Comparison of ENCODE assay signal across 8 cellular contexts in the genomic region with DNA sequence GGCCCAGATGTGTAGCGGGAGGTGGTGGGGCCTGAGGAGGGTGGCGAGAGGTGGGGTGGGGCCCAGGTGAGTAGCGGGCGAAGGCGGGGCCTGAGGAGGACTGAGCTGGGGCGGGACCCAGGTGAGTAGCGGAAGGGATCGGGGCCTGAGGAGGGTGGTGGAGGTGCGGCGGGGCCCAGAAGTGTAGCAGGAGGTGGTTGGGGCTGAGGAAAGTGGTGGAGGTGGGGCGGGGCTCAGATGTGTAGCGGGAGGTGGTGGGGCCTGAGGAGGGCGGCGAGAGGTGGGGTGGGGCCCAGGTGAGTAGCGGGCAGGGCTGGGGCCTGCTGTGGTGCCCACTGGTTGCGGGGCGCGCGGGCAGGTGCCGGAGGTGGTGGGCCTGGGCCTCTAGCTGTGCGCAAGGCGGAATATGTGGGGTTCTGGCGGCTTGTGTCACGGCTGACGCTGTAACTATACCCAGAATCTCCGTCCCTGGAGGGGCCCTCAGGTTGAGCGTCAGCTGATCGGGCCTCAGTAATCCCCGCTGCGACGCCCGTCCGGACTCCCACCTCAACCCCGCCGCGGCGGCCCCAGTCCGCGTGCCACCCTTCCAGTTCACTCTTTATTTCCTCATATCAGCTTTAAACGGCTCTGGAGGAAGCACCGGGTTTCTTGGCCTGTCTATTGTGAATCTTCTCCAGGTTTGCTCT. TPM values are rescaled to one million over a fixed set of nuclear protein-coding genes. Genes with fewer than 3 reads are reported as not detected.
DNase-seq lines count a peak whose midpoint lies in the region; ATAC-seq, FAIRE-seq and TF ChIP-seq lines count a peak whose summit lies in the region.

No MANE protein-coding gene starts in this region.

- peak overlapping the region; percentile 66 to 92 for H3K9ac ChIP-seq in K562 (ENCODE audit: insufficient read depth in 1 of 2, low read depth in 2 of 2, low read length in 2 of 2)

- in situ Hi-C loops in K562 (cut with MboI), result no loop called here

- no peak for TF ChIP-seq EP300 in K562 (IDR thresholded peaks at IDR 0.05; ENCODE audit: low read length)

- peak overlapping the region; percentile 99 for H3K4me2 ChIP-seq in K562 (ENCODE audit: insufficient read depth, low read length)

- H3K9me3 Mint-ChIP-seq in stimulated activated effector memory CD8-positive, alpha-beta T cell treated with anti-CD3 and anti-CD28 coated beads, Interleukin-12 subunit alpha, Interleukin-12 subunit beta, amount 100 ng/mL, for 72 hours, result no peaks in the 10 kb centered on the region

- ATAC-seq in GM21447 (IDR thresholded peaks at IDR 0.05; ENCODE audit: unreplicated experiment), result peak; percentile 11
- ATAC-seq in K562, result peak; percentile 62
- peak; percentile 38 for ATAC-seq in stimulated activated effector memory CD8-positive, alpha-beta T cell treated with anti-CD3 and anti-CD28 coated beads, Interleukin-12 subunit alpha, Interleukin-12 subunit beta, amount 100 ng/mL, for 72 hours

- H3K27ac Mint-ChIP-seq in stimulated activated effector memory CD8-positive, alpha-beta T cell treated with anti-CD3 and anti-CD28 coated beads, Interleukin-12 subunit alpha, Interleukin-12 subunit beta, amount 100 ng/mL, for 72 hours, result peak overlapping the region; percentile 96

- no TSS peak for BruUV-seq in K562 (replicated peaks; lab: Mats Ljungman, UMichigan)

- no peak for TF ChIP-seq CTCF in K562 (IDR thresholded peaks at IDR 0.05 in 2 of 3, conservative IDR thresholded peaks at IDR 0.05 in 1 of 3; ENCODE audit: insufficient read depth in 2 of 3, low read depth in 1 of 3, low read length in 3 of 3)

- POLR2A ChIA-PET in K562 (lab: Yijun Ruan, JAX), result interaction anchor here (0.5 to 1.9 kb wide), 11 partner anchors 10 to 1801 kb away, joined by 3 to 16 read pairs (median 6); a partner anchor contains a TSS

- peaks cover 37% of the 10 kb centered on the region for H3K4me1 Mint-ChIP-seq in stimulated activated effector memory CD8-positive, alpha-beta T cell treated with anti-CD3 and anti-CD28 coated beads, Interleukin-12 subunit alpha, Interleukin-12 subunit beta, amount 100 ng/mL, for 72 hours

- H3K4me3 Mint-ChIP-seq in stimulated activated effector memory CD8-positive, alpha-beta T cell treated with anti-CD3 and anti-CD28 coated beads, Interleukin-12 subunit alpha, Interleukin-12 subunit beta, amount 100 ng/mL, for 72 hours, result peak overlapping the region; percentile 92

- H3K36me3 ChIP-seq in MG63 (peaks cover 17% of the 10 kb centered on the region), K562 (ENCODE audit: control insufficient read depth, insufficient read depth, low read length) (peaks cover 32% of the 10 kb centered on the region)

- H3K4me3 ChIP-seq in MG63, result peak overlapping the region; percentile 91
- H3K4me3 ChIP-seq in K562, result peak overlapping the region; percentile 58

- peaks cover 41% of the 10 kb centered on the region for H3K79me2 ChIP-seq in K562 (ENCODE audit: control insufficient read depth, insufficient read depth, low read length)

- TF ChIP-seq RAD21 in K562 (CRISPR knock-in tag; conservative IDR thresholded peaks at IDR 0.05 in 1 of 2, IDR thresholded peaks at IDR 0.05 in 1 of 2), result no peak

- peak overlapping the region; percentile 82 for H2AFZ ChIP-seq in K562 (ENCODE audit: low read depth, low read length)

- H3K9me3 ChIP-seq in MG63 (no peaks in the 10 kb centered on the region), K562 (replicated peaks; ENCODE audit: control insufficient read depth, insufficient read depth, low read depth, low read length) (no peaks in the 10 kb centered on the region)

- H4K20me1 ChIP-seq in K562 (replicated peaks; ENCODE audit: control insufficient read depth, insufficient read depth, low read length), result no peaks in the 10 kb centered on the region

- H3K4me1 ChIP-seq in K562 (replicated peaks in 1 of 2; ENCODE audit: control insufficient read depth in 2 of 2, insufficient read depth in 2 of 2, low read length in 2 of 2), result peaks cover 9 to 15% of the 10 kb centered on the region in 2 experiments; a peak in 4 of 5 replicates

- WGBS in K562 (ENCODE audit: insufficient coverage, low coverage, missing lambda C conversion rate), result under 1% methylated on average over 23 of the region's 41 CpGs

- H3K9me1 ChIP-seq in K562 (ENCODE audit: control insufficient read depth, insufficient read depth, low read length), result no peaks in the 10 kb centered on the region

- TF ChIP-seq POLR2A in K562 (conservative IDR thresholded peaks at IDR 0.05), result no peak

- H3K27ac ChIP-seq in K562 (ENCODE audit: extremely low read depth, low read depth, low read length), result peak overlapping the region; percentile 60

- no peak for FAIRE-seq in K562 (lab: Jason Lieb, UNC)

- peaks cover 64% of the 10 kb centered on the region for H3K36me3 Mint-ChIP-seq in stimulated activated effector memory CD8-positive, alpha-beta T cell treated with anti-CD3 and anti-CD28 coated beads, Interleukin-12 subunit alpha, Interleukin-12 subunit beta, amount 100 ng/mL, for 72 hours

- DNase-seq in DMS53 treated with DMSO at 0.1 percent for 48 hours (lab: John Stamatoyannopoulos, UW; ENCODE audit: unreplicated experiment), result peak; percentile 28
- DNase-seq in MG63, result peak; percentile 10
- peak in 2 of 4 experiments; percentile 12 to 42 for DNase-seq in K562 (ENCODE audit: extremely low read depth in 1 of 4, low spot score in 3 of 4)
- DNase-seq in inferior parietal cortex (ENCODE audit: extremely low spot score), result peak; percentile 25
- no peak for DNase-seq in stimulated activated effector memory CD8-positive, alpha-beta T cell treated with anti-CD3 and anti-CD28 coated beads, Interleukin-12 subunit alpha, Interleukin-12 subunit beta, amount 100 ng/mL, for 72 hours (ENCODE audit: low spot score in 2 of 2)
- no peak for DNase-seq in GM19240 (ENCODE audit: insufficient read length, low spot score)
- DNase-seq in NCI-H526 treated with DMSO at 0.1 percent for 48 hours (lab: John Stamatoyannopoulos, UW), result no peak

- CTCF ChIA-PET in K562 (lab: Yijun Ruan, JAX; ENCODE audit: low intra/inter-chr PET ratio), result no interaction called here

- intact Hi-C loops in K562 (cut with micrococcal nuclease), result loop anchor here (1.0 to 2.0 kb wide), 3 partner anchors 30 to 150 kb away; a partner anchor contains a TSS

- H3K27me3 ChIP-seq in MG63 (no peaks in the 10 kb centered on the region), K562 (ENCODE audit: control insufficient read depth in 2 of 2, insufficient read depth in 2 of 2, low read length in 2 of 2) (no peaks in the 10 kb centered on the region)

RNA-seq across cellular contexts. Expression of a gene that starts 0.9 kb away (rescaled TPM):
- 264 and 301 TPM in 2 replicates for total RNA-seq in MG63 (2014; rRNA removed; shearing (Covaris generic); ENCODE audit: low replicate concordance)
- total RNA-seq in K562 (2011; cell fraction: chromatin; rRNA removed; ENCODE audit: low replicate concordance), result 28.6 and 46.5 TPM in 2 replicates
- total RNA-seq in K562 (2011; cell fraction: nucleolus; rRNA removed), result 30.5 and 30.9 TPM in 2 replicates
- 44.7 and 47.3 TPM in 2 replicates for total RNA-seq in K562 (2011; cell fraction: nucleoplasm; rRNA removed)
- total RNA-seq in K562 (2014; rRNA removed) (170 and 188 TPM in 2 replicates), K562 (2014; rRNA removed; fragmentation: Illumina TruSeq; extraction: Trizol) (290 and 295 TPM in 2 replicates), K562 (2015; rRNA removed; fragmentation: Illumina TruSeq; extraction: Trizol) (257 and 279 TPM in 2 replicates), K562 (2021) (146 and 167 TPM in 2 replicates)
- polyA plus RNA-seq in K562 (2011; rRNA removed) (341 and 473 TPM in 2 replicates), K562 (2014; fragmentation: Illumina TruSeq; extraction: Trizol) (255 and 293 TPM in 2 replicates), K562 (2014; fragmentation: Nextera tagmentation; extraction: Ambion mirVana) (100 to 1,000 TPM; 535 to 591 TPM), K562 (2014; rRNA removed) (378 and 407 TPM in 2 replicates)
- 135 and 247 TPM in 2 replicates for polyA plus RNA-seq in K562 (2011; cell fraction: cytosol; rRNA removed)
- polyA plus RNA-seq in K562 (2011; cell fraction: nucleus; rRNA removed), result 53.9 and 109 TPM in 2 replicates
- 183 and 224 TPM in 2 replicates for polyA plus RNA-seq in K562 (2012)
- 126 and 127 TPM in 2 replicates for polyA minus RNA-seq in K562 (2011; rRNA and poly(A)+ RNA removed)
- polyA minus RNA-seq in K562 (2011; cell fraction: cytosol; rRNA and poly(A)+ RNA removed), result 48.7 and 49.1 TPM in 2 replicates
- 17.1 and 27.1 TPM in 2 replicates for polyA minus RNA-seq in K562 (2011; cell fraction: nucleus; rRNA and poly(A)+ RNA removed)

RNA-seq across cellular contexts. Expression of a gene that starts 7.6 kb away (rescaled TPM):
- total RNA-seq in MG63 (2014; rRNA removed; shearing (Covaris generic); ENCODE audit: low replicate concordance), result 5.0 and 6.5 TPM in 2 replicates
- 4.6 and 9.4 TPM in 2 replicates for total RNA-seq in K562 (2011; cell fraction: chromatin; rRNA removed; ENCODE audit: low replicate concordance)
- 10.1 and 11.7 TPM in 2 replicates for total RNA-seq in K562 (2011; cell fraction: nucleolus; rRNA removed)
- 1.7 and 5.0 TPM in 2 replicates for total RNA-seq in K562 (2011; cell fraction: nucleoplasm; rRNA removed)
- total RNA-seq in K562 (2014; rRNA removed) (7.8 and 8.1 TPM in 2 replicates), K562 (2014; rRNA removed; fragmentation: Illumina TruSeq; extraction: Trizol) (3.3 and 3.9 TPM in 2 replicates), K562 (2015; rRNA removed; fragmentation: Illumina TruSeq; extraction: Trizol) (5.6 and 6.1 TPM in 2 replicates), K562 (2021) (6.1 and 8.2 TPM in 2 replicates)
- polyA plus RNA-seq in K562 (2011; rRNA removed) (4.2 and 4.6 TPM in 2 replicates), K562 (2014; fragmentation: Illumina TruSeq; extraction: Trizol) (4.8 and 5.7 TPM in 2 replicates), K562 (2014; fragmentation: Nextera tagmentation; extraction: Ambion mirVana) (1 to 10 TPM in 1 of 2 experiments, under 1 TPM in 1; 0.65 to 1.3 TPM), K562 (2014; rRNA removed) (9.5 and 10.3 TPM in 2 replicates)
- polyA plus RNA-seq in K562 (2011; cell fraction: cytosol; rRNA removed), result 4.6 and 6.8 TPM in 2 replicates
- 6.4 and 8.1 TPM in 2 replicates for polyA plus RNA-seq in K562 (2011; cell fraction: nucleus; rRNA removed)
- 6.5 and 13.8 TPM in 2 replicates for polyA plus RNA-seq in K562 (2012)
- 1.3 and 1.8 TPM in 2 replicates for polyA minus RNA-seq in K562 (2011; rRNA and poly(A)+ RNA removed)
- polyA minus RNA-seq in K562 (2011; cell fraction: cytosol; rRNA and poly(A)+ RNA removed), result 1.1 and 2.1 TPM in 2 replicates
- polyA minus RNA-seq in K562 (2011; cell fraction: nucleus; rRNA and poly(A)+ RNA removed), result 3.4 and 5.4 TPM in 2 replicates

RNA-seq across cellular contexts. Expression of a gene that starts 27.5 kb away (rescaled TPM):
- 5.1 TPM in 1 of 2 replicates, not detected in the other for total RNA-seq in MG63 (2014; rRNA removed; shearing (Covaris generic); ENCODE audit: low replicate concordance)
- total RNA-seq in K562 (2011; cell fraction: chromatin; rRNA removed; ENCODE audit: low replicate concordance), result 4.5 and 7.5 TPM in 2 replicates
- 2.4 and 2.7 TPM in 2 replicates for total RNA-seq in K562 (2011; cell fraction: nucleolus; rRNA removed)
- total RNA-seq in K562 (2011; cell fraction: nucleoplasm; rRNA removed), result 3.9 and 7.7 TPM in 2 replicates
- total RNA-seq in K562 (2014; rRNA removed) (1.6 and 2.0 TPM in 2 replicates), K562 (2014; rRNA removed; fragmentation: Illumina TruSeq; extraction: Trizol) (2.4 and 2.8 TPM in 2 replicates), K562 (2015; rRNA removed; fragmentation: Illumina TruSeq; extraction: Trizol) (1.3 and 1.6 TPM in 2 replicates), K562 (2021) (1.6 and 2.4 TPM in 2 replicates)
- polyA plus RNA-seq in K562 (2011; rRNA removed) (9.4 and 14.1 TPM in 2 replicates), K562 (2014; fragmentation: Illumina TruSeq; extraction: Trizol) (2.8 and 2.9 TPM in 2 replicates), K562 (2014; fragmentation: Nextera tagmentation; extraction: Ambion mirVana) (1 to 10 TPM in 1 of 2 experiments, under 1 TPM in 1; 0.58 to 1.2 TPM), K562 (2014; rRNA removed) (2.3 and 3.7 TPM in 2 replicates)
- 10.5 and 10.6 TPM in 2 replicates for polyA plus RNA-seq in K562 (2011; cell fraction: cytosol; rRNA removed)
- 10.7 and 14.9 TPM in 2 replicates for polyA plus RNA-seq in K562 (2011; cell fraction: nucleus; rRNA removed)
- 2.8 and 3.7 TPM in 2 replicates for polyA plus RNA-seq in K562 (2012)
- 4.1 and 7.1 TPM in 2 replicates for polyA minus RNA-seq in K562 (2011; rRNA and poly(A)+ RNA removed)
- polyA minus RNA-seq in K562 (2011; cell fraction: cytosol; rRNA and poly(A)+ RNA removed), result 2.2 TPM in 1 of 2 replicates, not detected in the other
- polyA minus RNA-seq in K562 (2011; cell fraction: nucleus; rRNA and poly(A)+ RNA removed), result 0.81 and 1.9 TPM in 2 replicates

RNA-seq across cellular contexts. Expression of a gene that starts 29.8 kb away (rescaled TPM):
- total RNA-seq in MG63 (2014; rRNA removed; shearing (Covaris generic); ENCODE audit: low replicate concordance), result 10.6 and 12.2 TPM in 2 replicates
- total RNA-seq in K562 (2011; cell fraction: chromatin; rRNA removed; ENCODE audit: low replicate concordance), result 40.6 and 41.2 TPM in 2 replicates
- 18.8 and 21.0 TPM in 2 replicates for total RNA-seq in K562 (2011; cell fraction: nucleolus; rRNA removed)
- total RNA-seq in K562 (2011; cell fraction: nucleoplasm; rRNA removed), result 22.8 and 23.7 TPM in 2 replicates
- total RNA-seq in K562 (2014; rRNA removed), result 10.1 and 13.2 TPM in 2 replicates
- total RNA-seq in K562 (2014; rRNA removed; fragmentation: Illumina TruSeq; extraction: Trizol), result 21.8 and 23.0 TPM in 2 replicates
- 20.0 and 20.8 TPM in 2 replicates for total RNA-seq in K562 (2015; rRNA removed; fragmentation: Illumina TruSeq; extraction: Trizol)
- total RNA-seq in K562 (2021), result 30.4 and 31.0 TPM in 2 replicates
- polyA plus RNA-seq in K562 (2011; rRNA removed), result 36.2 and 41.4 TPM in 2 replicates
- polyA plus RNA-seq in K562 (2011; cell fraction: cytosol; rRNA removed), result 18.2 and 21.5 TPM in 2 replicates
- 35.7 and 40.6 TPM in 2 replicates for polyA plus RNA-seq in K562 (2011; cell fraction: nucleus; rRNA removed)
- polyA plus RNA-seq in K562 (2012), result 8.0 and 12.1 TPM in 2 replicates
- polyA plus RNA-seq in K562 (2014; fragmentation: Illumina TruSeq; extraction: Trizol), result 18.9 and 24.9 TPM in 2 replicates
- polyA plus RNA-seq in K562 (2014; fragmentation: Nextera tagmentation; extraction: Ambion mirVana), result 10 to 100 TPM; 11.9 to 25.1 TPM
- polyA plus RNA-seq in K562 (2014; rRNA removed), result 14.2 and 16.2 TPM in 2 replicates
- polyA minus RNA-seq in K562 (2011; rRNA and poly(A)+ RNA removed), result 51.8 and 69.9 TPM in 2 replicates
- 7.6 and 12.2 TPM in 2 replicates for polyA minus RNA-seq in K562 (2011; cell fraction: cytosol; rRNA and poly(A)+ RNA removed)
- polyA minus RNA-seq in K562 (2011; cell fraction: nucleus; rRNA and poly(A)+ RNA removed), result 10.0 and 11.9 TPM in 2 replicates

RNA-seq across cellular contexts. Expression of a gene that starts 46.1 kb away (rescaled TPM):
- total RNA-seq in MG63 (2014; rRNA removed; shearing (Covaris generic); ENCODE audit: low replicate concordance), result not detected in 2 replicates
- total RNA-seq in K562 (2011; cell fraction: chromatin; rRNA removed; ENCODE audit: low replicate concordance), result 0.39 TPM in 1 of 2 replicates, not detected in the other
- not detected in 2 replicates for total RNA-seq in K562 (2011; cell fraction: nucleolus; rRNA removed)
- not detected in 2 replicates for total RNA-seq in K562 (2011; cell fraction: nucleoplasm; rRNA removed)
- total RNA-seq in K562 (2014; rRNA removed) (0.45 and 0.65 TPM in 2 replicates), K562 (2014; rRNA removed; fragmentation: Illumina TruSeq; extraction: Trizol) (0.51 and 0.73 TPM in 2 replicates), K562 (2015; rRNA removed; fragmentation: Illumina TruSeq; extraction: Trizol) (0.41 and 0.54 TPM in 2 replicates), K562 (2021) (0.16 and 0.56 TPM in 2 replicates)
- polyA plus RNA-seq in K562 (2011; rRNA removed) (0.26 TPM in 1 of 2 replicates, not detected in the other), K562 (2014; fragmentation: Illumina TruSeq; extraction: Trizol) (0.31 TPM in 1 of 2 replicates, not detected in the other), K562 (2014; fragmentation: Nextera tagmentation; extraction: Ambion mirVana) (under 1 TPM; 0.07 to 0.15 TPM), K562 (2014; rRNA removed) (not detected in 2 replicates)
- 0.18 TPM in 1 of 2 replicates, not detected in the other for polyA plus RNA-seq in K562 (2011; cell fraction: cytosol; rRNA removed)
- polyA plus RNA-seq in K562 (2011; cell fraction: nucleus; rRNA removed), result 0.24 and 0.37 TPM in 2 replicates
- polyA plus RNA-seq in K562 (2012), result 0.42 and 0.46 TPM in 2 replicates
- not detected in 2 replicates for polyA minus RNA-seq in K562 (2011; rRNA and poly(A)+ RNA removed)
- polyA minus RNA-seq in K562 (2011; cell fraction: cytosol; rRNA and poly(A)+ RNA removed), result not detected in 2 replicates
- polyA minus RNA-seq in K562 (2011; cell fraction: nucleus; rRNA and poly(A)+ RNA removed), result 1.00 and 1.6 TPM in 2 replicates

Comparison
In these comparisons a context has a peak if more than half of its experiments do, and no peak if none do; other contexts are left out.
1. DNase-seq: peak in DMS53 treated with DMSO at 0.1 percent for 48 hours (single experiment), MG63 (single experiment) and inferior parietal cortex (single experiment); none in stimulated activated effector memory CD8-positive, alpha-beta T cell treated with anti-CD3 and anti-CD28 coated beads, Interleukin-12 subunit alpha, Interleukin-12 subunit beta, amount 100 ng/mL, for 72 hours (0 of 2), GM19240 (single experiment) and NCI-H526 treated with DMSO at 0.1 percent for 48 hours (single experiment).
2. ATAC-seq: peak in every context shown above with its lines; median percentile 62 in K562; 38 in stimulated activated effector memory CD8-positive, alpha-beta T cell treated with anti-CD3 and anti-CD28 coated beads, Interleukin-12 subunit alpha, Interleukin-12 subunit beta, amount 100 ng/mL, for 72 hours; 11 in GM21447.